Comparison of ENCODE assay signal across 17 cellular contexts in genomic region chr11:76077575-76078150, GRCh38.
DNase-seq lines count a peak whose midpoint lies in the region; ATAC-seq and TF ChIP-seq lines count a peak whose summit lies in the region.
"Had no signal": no experiment of that assay in that cellular context is flagged by ENCODE, and none has a peak within 500 bp of the region (broad histone marks: within the 10 kb centered on the region; RNA-seq: fewer than 3 reads in every experiment).

No MANE protein-coding gene starts in this region.

- H3K4me1 ChIP-seq in heart left ventricle (peaks cover 0 to 50% (median 36%) of the 10 kb centered on the region in 12 donors), spleen (peaks cover 10 to 53% (median 27%) of the 10 kb centered on the region in 6 donors), BE2C (no peaks in the 10 kb centered on the region)
- H3K4me1 ChIP-seq: neural progenitor cell had no signal

- H3K9me3 ChIP-seq in heart left ventricle (peaks cover 0 to 3% (median 0%) of the 10 kb centered on the region in 12 donors), spleen (no peaks in the 10 kb centered on the region), BE2C (no peaks in the 10 kb centered on the region)
- H3K9me3 ChIP-seq: gastroesophageal sphincter, SJCRH30, upper lobe of right lung had no signal

- ATAC-seq in heart left ventricle (peak in 1 of 4 donors; percentile 54), left cardiac atrium (no peak)
- ATAC-seq: activated T-cell treated with anti-CD3 and anti-CD28 coated beads, Interleukin-2, amount 50 U/mL, for 4 hours; gastroesophageal sphincter; GM12878; upper lobe of right lung had no signal

- H3K27me3 ChIP-seq in heart left ventricle, result no peaks in the 10 kb centered on the region
- H3K27me3 ChIP-seq in spleen (replicated peaks in 1 of 7), result no peaks in the 10 kb centered on the region
- no peaks in the 10 kb centered on the region for H3K27me3 ChIP-seq in BE2C
- H3K27me3 ChIP-seq: gastroesophageal sphincter, neural progenitor cell, SJCRH30, upper lobe of right lung had no signal

- 21 to 41% (median 32%) methylated on average over 1 of the region's 1 CpG for WGBS in heart left ventricle, 4 donors
- whole genome bisulfite sequencing in spleen, 5 donors, result 3 to 17% (median 12%) methylated on average over 1 of the region's 1 CpG

- H3K4me3 ChIP-seq in heart left ventricle, result no peak overlapping the region
- no peak overlapping the region for H3K4me3 ChIP-seq in fibroblast of villous mesenchyme (ENCODE audit: low read depth, low read length)
- no peak overlapping the region for H3K4me3 ChIP-seq in spleen
- no peak overlapping the region for H3K4me3 ChIP-seq in BE2C (ENCODE audit: low read depth, low read length)
- H3K4me3 ChIP-seq: gastroesophageal sphincter, GM12878, neural progenitor cell, SJCRH30, upper lobe of right lung had no signal

- no peak for TF ChIP-seq CTCF in heart left ventricle (IDR thresholded peaks at IDR 0.05)
- TF ChIP-seq CTCF in fibroblast of villous mesenchyme (IDR thresholded peaks at IDR 0.05; ENCODE audit: insufficient read depth, low read depth, low read length), result no peak
- TF ChIP-seq CTCF in spleen (IDR thresholded peaks at IDR 0.05 in 8 of 11, conservative IDR thresholded peaks at IDR 0.05 in 3 of 11), result no peak
- no peak for TF ChIP-seq CTCF in BE2C (IDR thresholded peaks at IDR 0.05; ENCODE audit: low read depth, low read length)
- TF ChIP-seq CTCF in GM10266 (IDR thresholded peaks at IDR 0.05; ENCODE audit: control insufficient read depth, insufficient read depth, low read depth, missing control alignments), result no peak

- H3K36me3 ChIP-seq in heart left ventricle, result no peaks in the 10 kb centered on the region
- H3K36me3 ChIP-seq in spleen, result no peaks in the 10 kb centered on the region
- H3K36me3 ChIP-seq in BE2C, result no peaks in the 10 kb centered on the region
- H3K36me3 ChIP-seq: gastroesophageal sphincter, neural progenitor cell, SJCRH30, upper lobe of right lung had no signal

- intact Hi-C loops in heart left ventricle (cut with DNase I) (no loop called here), left cardiac atrium (cut with DNase I) (no loop called here), spleen (cut with DNase I; ENCODE audit: low total_unique reads) (no loop called here)

- TF ChIP-seq POLR2A in heart left ventricle (IDR thresholded peaks at IDR 0.05), result no peak
- TF ChIP-seq POLR2A in spleen (IDR thresholded peaks at IDR 0.05), result no peak

- DNase-seq in heart left ventricle, result no peak
- DNase-seq in left cardiac atrium, result no peak
- DNase-seq in OCI-M1 (lab: John Stamatoyannopoulos, UW), result peak; percentile 64
- DNase-seq in fibroblast of villous mesenchyme (ENCODE audit: low read depth), result peak; percentile 13
- no peak for DNase-seq in spleen
- DNase-seq in activated CD4-positive, CD25-positive, alpha-beta regulatory T cell (lab: John Stamatoyannopoulos, UW), result no peak
- DNase-seq in BE2C, result no peak
- DNase-seq in GM10266 (ENCODE audit: extremely low spot score), result no peak
- DNase-seq: 8988T; activated CD4-positive, CD25-positive, alpha-beta regulatory T cell treated with anti-CD3 and anti-CD28 coated beads, Interleukin-2, amount 50 U/mL, for 72 hours; activated T-cell treated with anti-CD3 and anti-CD28 coated beads, Interleukin-2, amount 50 U/mL, for 4 hours; NCI-H1417 treated with DMSO at 0.1 percent for 48 hours; SJCRH30; upper lobe of right lung had no signal

- H3K27ac ChIP-seq in heart left ventricle (peak overlapping the region in 10 of 12 donors; percentile 6 to 56 (median 18)), spleen (peak overlapping the region in 7 of 8 donors; percentile 33 to 77 (median 51))
- H3K27ac ChIP-seq: neural progenitor cell, SJCRH30, upper lobe of right lung had no signal

Comparison
In these comparisons a context has a peak if more than half of its experiments do, and no peak if none do; other contexts are left out.
1. DNase-seq: peak in OCI-M1 (single experiment) and fibroblast of villous mesenchyme (single experiment); none in heart left ventricle (0 of 5), left cardiac atrium (single experiment), spleen (single experiment), activated CD4-positive, CD25-positive, alpha-beta regulatory T cell (0 of 4), BE2C (single experiment) and GM10266 (single experiment).